In genomic region chr16:3550851-3551847, GRCh38 we compare ENCODE assay signal across 1 cellular context.
TF ChIP-seq lines count a peak whose summit lies in the region.

No MANE protein-coding gene starts in this region.

TF ChIP-seq in K562, 482 proteins besides CTCF, POLR2A, EP300 and RAD21:
- TF ChIP-seq EHMT2 (IDR thresholded peaks at IDR 0.05) (0 out of 2 replicates have a peak, but pooled peaks have one; percentile 7), DMBX1 (CRISPR knock-in tag; IDR thresholded peaks at IDR 0.05; ENCODE audit: borderline replicate concordance) (no peak), KAT8 (IDR thresholded peaks at IDR 0.05; ENCODE audit: low read depth) (no peak)
